9 cellular contexts compared by ENCODE assay signal in the genomic region with DNA sequence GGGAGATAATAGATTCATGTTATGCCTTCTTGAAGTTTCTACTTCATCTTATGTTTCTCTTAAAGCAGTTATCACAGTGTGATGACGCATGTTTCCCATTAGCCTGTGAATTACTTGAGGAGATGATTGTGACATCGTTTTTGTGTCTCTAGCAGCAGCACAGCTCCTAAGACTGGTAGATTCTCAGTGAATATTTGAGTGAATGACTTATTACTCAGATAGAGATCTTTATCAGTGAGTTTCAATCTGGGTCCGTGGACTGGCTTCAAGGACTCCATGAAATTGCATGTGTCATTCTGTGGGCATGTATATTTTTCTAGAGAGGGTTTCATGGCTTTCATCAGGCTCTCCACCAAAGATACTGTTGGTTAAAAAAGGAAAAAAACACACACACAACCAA. TPM values are rescaled to one million over a fixed set of nuclear protein-coding genes. Genes with fewer than 3 reads are reported as not detected.
DNase-seq lines count a peak whose midpoint lies in the region; ATAC-seq and TF ChIP-seq lines count a peak whose summit lies in the region.
"Had no signal": no experiment of that assay in that cellular context is flagged by ENCODE, and none has a peak within 500 bp of the region (broad histone marks: within the 10 kb centered on the region; RNA-seq: fewer than 3 reads in every experiment).

No MANE protein-coding gene starts in this region.

- ATAC-seq in activated CD4-positive, alpha-beta T cell treated with anti-CD3 and anti-CD28 coated beads for 36 hours, result peak; percentile 51
- no peak for ATAC-seq in HG03025 (IDR thresholded peaks at IDR 0.05; ENCODE audit: low FRiP score, unreplicated experiment)
- no peak for ATAC-seq in GM18858 (IDR thresholded peaks at IDR 0.05; ENCODE audit: unreplicated experiment)
- ATAC-seq in GM21381 (IDR thresholded peaks at IDR 0.05; ENCODE audit: unreplicated experiment), result no peak

- no peaks in the 10 kb centered on the region for H3K9me3 Mint-ChIP-seq in activated CD4-positive, alpha-beta T cell treated with anti-CD3 and anti-CD28 coated beads for 36 hours (ENCODE audit: low read depth)
- peaks cover 11% of the 10 kb centered on the region for H3K9me3 Mint-ChIP-seq in activated CD4-positive, alpha-beta T cell treated with anti-CD3 and anti-CD28 coated beads, Interleukin-2, amount 10 ng/mL, durations not matched to agents 24 days and 14 days

- no peak for TF ChIP-seq CTCF in fibroblast of the aortic adventitia (IDR thresholded peaks at IDR 0.05; ENCODE audit: insufficient read depth, low read length)

- peak overlapping the region; percentile 60 for H3K4me3 Mint-ChIP-seq in activated CD4-positive, alpha-beta T cell treated with anti-CD3 and anti-CD28 coated beads for 36 hours
- H3K4me3 Mint-ChIP-seq in activated CD4-positive, alpha-beta T cell treated with anti-CD3 and anti-CD28 coated beads, Interleukin-2, amount 10 ng/mL, durations not matched to agents 24 days and 14 days, result peak overlapping the region; percentile 80

- no peak overlapping the region for H3K4me3 ChIP-seq in fibroblast of the aortic adventitia (ENCODE audit: low read depth, low read length)

- POLR2A ChIA-PET in activated CD4-positive, alpha-beta T cell treated with anti-CD3 and anti-CD28 coated beads for 36 hours (lab: Charles Lee), result interaction anchor here (1.1 kb wide), 1 partner anchor 66 kb away, joined by 3 read pairs; no protein-coding TSS in a partner anchor

- intact Hi-C loops in activated CD4-positive, alpha-beta T cell treated with anti-CD3 and anti-CD28 coated beads for 36 hours (cut with DNase I, micrococcal nuclease), result loop anchor here in 1 of 2 experiments (1.0 to 10.0 kb wide), 4 partner anchors 141 to 1033 kb away; partner anchors contain the start of genes GDPD1 and USP32
- intact Hi-C loops in activated CD4-positive, alpha-beta T cell treated with anti-CD3 and anti-CD28 coated beads, Interleukin-2, amount 10 ng/mL, durations not matched to agents 24 days and 14 days (cut with micrococcal nuclease), result loop anchor here (1.0 to 5.0 kb wide), 2 partner anchors 66 to 256 kb away; partner anchors contain the start of gene CLTC

- peaks cover 72% of the 10 kb centered on the region for H3K4me1 Mint-ChIP-seq in activated CD4-positive, alpha-beta T cell treated with anti-CD3 and anti-CD28 coated beads for 36 hours
- peaks cover 62% of the 10 kb centered on the region for H3K4me1 Mint-ChIP-seq in activated CD4-positive, alpha-beta T cell treated with anti-CD3 and anti-CD28 coated beads, Interleukin-2, amount 10 ng/mL, durations not matched to agents 24 days and 14 days

- H3K27me3 Mint-ChIP-seq in activated CD4-positive, alpha-beta T cell treated with anti-CD3 and anti-CD28 coated beads for 36 hours, result no peaks in the 10 kb centered on the region
- H3K27me3 Mint-ChIP-seq in activated CD4-positive, alpha-beta T cell treated with anti-CD3 and anti-CD28 coated beads, Interleukin-2, amount 10 ng/mL, durations not matched to agents 24 days and 14 days, result no peaks in the 10 kb centered on the region

- peak; percentile 46 for DNase-seq in activated CD4-positive, alpha-beta T cell treated with anti-CD3 and anti-CD28 coated beads for 36 hours
- DNase-seq in activated CD4-positive, alpha-beta T cell treated with anti-CD3 and anti-CD28 coated beads, Interleukin-2, amount 50 U/mL, for 4 hours, result no peak
- DNase-seq in activated CD4-positive, alpha-beta T cell treated with anti-CD3 and anti-CD28 coated beads, Interleukin-2, amount 10 ng/mL, durations not matched to agents 24 days and 14 days, result peak; percentile 64
- DNase-seq in fibroblast of the aortic adventitia (ENCODE audit: low read depth) (peak; percentile 94), substantia nigra (lab: John Stamatoyannopoulos, UW) (no peak)

- peak overlapping the region; percentile 96 for H3K27ac Mint-ChIP-seq in activated CD4-positive, alpha-beta T cell treated with anti-CD3 and anti-CD28 coated beads for 36 hours
- H3K27ac Mint-ChIP-seq in activated CD4-positive, alpha-beta T cell treated with anti-CD3 and anti-CD28 coated beads, Interleukin-2, amount 10 ng/mL, durations not matched to agents 24 days and 14 days, result peak overlapping the region; percentile 96

- peak overlapping the region; percentile 51 for H3K27ac ChIP-seq in substantia nigra (ENCODE audit: low read depth, low read length, poor library complexity, severe bottlenecking)
- H3K27ac ChIP-seq: C4-2B had no signal

- CTCF ChIA-PET in activated CD4-positive, alpha-beta T cell treated with anti-CD3 and anti-CD28 coated beads for 36 hours (lab: Charles Lee), result interaction anchor here (1.3 to 2.3 kb wide), 5 partner anchors 12 to 79 kb away, joined by 4 to 7 read pairs (median 6); no protein-coding TSS in a partner anchor

- peaks cover 13% of the 10 kb centered on the region for H3K36me3 Mint-ChIP-seq in activated CD4-positive, alpha-beta T cell treated with anti-CD3 and anti-CD28 coated beads for 36 hours (ENCODE audit: low read depth)
- peaks cover 27% of the 10 kb centered on the region for H3K36me3 Mint-ChIP-seq in activated CD4-positive, alpha-beta T cell treated with anti-CD3 and anti-CD28 coated beads, Interleukin-2, amount 10 ng/mL, durations not matched to agents 24 days and 14 days (ENCODE audit: low read depth)

RNA-seq across cellular contexts. Expression of gene YPEL2, which starts 29.9 kb away (rescaled TPM):
- total RNA-seq in activated CD4-positive, alpha-beta T cell treated with anti-CD3 and anti-CD28 coated beads for 36 hours, result 1 to 10 TPM; 4.3 to 6.9 TPM
- 6.2 and 7.0 TPM in 2 replicates for total RNA-seq in activated CD4-positive, alpha-beta T cell treated with anti-CD3 and anti-CD28 coated beads, Interleukin-2, amount 10 ng/mL, durations not matched to agents 24 days and 14 days
- 10.8 and 22.7 TPM in 2 replicates for total RNA-seq in fibroblast of the aortic adventitia (ENCODE audit: low replicate concordance)

Comparison
In these comparisons a context has a peak if more than half of its experiments do, and no peak if none do; other contexts are left out.
1. DNase-seq: peak in activated CD4-positive, alpha-beta T cell treated with anti-CD3 and anti-CD28 coated beads for 36 hours (single experiment), activated CD4-positive, alpha-beta T cell treated with anti-CD3 and anti-CD28 coated beads, Interleukin-2, amount 10 ng/mL, durations not matched to agents 24 days and 14 days (single experiment) and fibroblast of the aortic adventitia (single experiment); none in activated CD4-positive, alpha-beta T cell treated with anti-CD3 and anti-CD28 coated beads, Interleukin-2, amount 50 U/mL, for 4 hours (0 of 2) and substantia nigra (0 of 49).